In genomic region chr21:14591882-14592281, GRCh38 we compare ENCODE assay signal across 1 cellular context.
TF ChIP-seq lines count a peak whose summit lies in the region.

No MANE protein-coding gene starts in this region.

TF ChIP-seq in GM12878, 131 proteins besides CTCF, POLR2A, EP300 and RAD21 (continued from another document):
- TF ChIP-seq ATF2 (IDR thresholded peaks at IDR 0.05; ENCODE audit: low read length) (0 out of 2 replicates have a peak, but pooled peaks have one; percentile 30), EGR1 (IDR thresholded peaks at IDR 0.05; ENCODE audit: borderline replicate concordance in 1 of 2, low read depth in 2 of 2, low read length in 2 of 2) (peak in 1 of 2 experiments; percentile 28; a peak in 1 of 3 replicates)
